20 cellular contexts compared by ENCODE assay signal in genomic region chr2:238839428-238839827, GRCh38. TPM values are rescaled to one million over a fixed set of nuclear protein-coding genes. Genes with fewer than 3 reads are reported as not detected.
A peak's percentile ranks its signal among the peaks of the same experiment; 100 is the strongest.
DNase-seq lines count a peak whose midpoint lies in the region; ATAC-seq, FAIRE-seq and TF ChIP-seq lines count a peak whose summit lies in the region.
"Had no signal": no experiment of that assay in that cellular context is flagged by ENCODE, and none has a peak within 500 bp of the region (broad histone marks: within the 10 kb centered on the region; RNA-seq: fewer than 3 reads in every experiment).

No MANE protein-coding gene starts in this region.

- H3K9me3 Mint-ChIP-seq in GM23338 = 0 out of 3 replicates have a peak, but pooled peaks cover 2% of the 10 kb centered on the region
- no peaks in the 10 kb centered on the region for H3K9me3 Mint-ChIP-seq in activated T-cell treated with anti-CD3 and anti-CD28 coated beads, Interleukin-2, amount 50 U/mL, for 72 hours
- H3K9me3 Mint-ChIP-seq in WTC11 = peaks cover 13% of the 10 kb centered on the region
- H3K9me3 Mint-ChIP-seq in activated naive CD8-positive, alpha-beta T cell treated with anti-CD3 and anti-CD28 coated beads, Interleukin-2, amount 50 U/mL, for 24 hours = no peaks in the 10 kb centered on the region

- H3K4me1 ChIP-seq in GM23338 (ENCODE audit: insufficient read depth) (no peaks in the 10 kb centered on the region), Loucy (ENCODE audit: insufficient read depth, low read length, poor library complexity, severe bottlenecking) (no peaks in the 10 kb centered on the region), H1 (replicated peaks in 1 of 4; ENCODE audit: control insufficient read depth in 3 of 4, insufficient read depth in 4 of 4, low read length in 3 of 4) (no peaks in the 10 kb centered on the region), osteoblast (ENCODE audit: insufficient read depth, low read length) (no peaks in the 10 kb centered on the region)
- H3K4me1 ChIP-seq: BLaER1 had no signal

- no peak for TF ChIP-seq RAD21 in H1 (IDR thresholded peaks at IDR 0.05 in 1 of 2, conservative IDR thresholded peaks at IDR 0.05 in 1 of 2; ENCODE audit: low read depth in 2 of 2, low read length in 2 of 2)

- ATAC-seq in GM23338 = no peak
- ATAC-seq in activated T-cell treated with anti-CD3 and anti-CD28 coated beads, Interleukin-2, amount 50 U/mL, for 72 hours (replicated peaks in 1 of 2) = no peak
- no peak for ATAC-seq in WTC11
- ATAC-seq in activated naive CD8-positive, alpha-beta T cell treated with anti-CD3 and anti-CD28 coated beads, Interleukin-2, amount 50 U/mL, for 24 hours = no peak

- TF ChIP-seq POLR2A in H1 (IDR thresholded peaks at IDR 0.05; ENCODE audit: control extremely low read depth in 1 of 2, low read depth in 2 of 2, low read length in 2 of 2) = no peak

- H3K27ac ChIP-seq in GM23338 (ENCODE audit: low read depth) (no peak overlapping the region), H1 (ENCODE audit: low read depth, low read length) (no peak overlapping the region), osteoblast (ENCODE audit: low read depth, low read length) (no peak overlapping the region)
- H3K27ac ChIP-seq: BLaER1 had no signal

- H2BK120ac ChIP-seq in H1 (replicated peaks; ENCODE audit: low read depth, low read length) = no peak overlapping the region

- H3K9me3 ChIP-seq in Loucy (ENCODE audit: insufficient read depth, low read depth, low read length) = no peaks in the 10 kb centered on the region
- no peaks in the 10 kb centered on the region for H3K9me3 ChIP-seq in H1 (ENCODE audit: insufficient read depth in 2 of 2, low read depth in 1 of 2, low read length in 1 of 2)
- no peaks in the 10 kb centered on the region for H3K9me3 ChIP-seq in osteoblast (ENCODE audit: low read depth, low read length)
- H3K9me3 ChIP-seq: BLaER1 had no signal

- no peak overlapping the region for H3K9ac ChIP-seq in Loucy (ENCODE audit: low read depth, low read length, poor library complexity, severe bottlenecking)
- H3K9ac ChIP-seq in H1 (replicated peaks in 1 of 4; ENCODE audit: extremely low read depth in 1 of 4, low read depth in 3 of 4, low read length in 3 of 4) = no peak overlapping the region
- H3K9ac ChIP-seq: BLaER1 had no signal

- no peaks in the 10 kb centered on the region for H3K79me1 ChIP-seq in H1 (ENCODE audit: low read depth, low read length)

- H4K8ac ChIP-seq in H1 (ENCODE audit: extremely low read depth, insufficient read depth, low read length) = no peak overlapping the region

- H3K4me3 ChIP-seq in GM23338 = no peak overlapping the region
- H3K4me3 ChIP-seq in Loucy (ENCODE audit: low read length, poor library complexity, severe bottlenecking) = no peak overlapping the region
- no peak overlapping the region for H3K4me3 ChIP-seq in H1 (ENCODE audit: extremely low read depth in 1 of 4, insufficient read depth in 2 of 4, low read depth in 3 of 4, low read length in 4 of 4)
- H3K4me3 ChIP-seq in osteoblast (ENCODE audit: insufficient read depth, low read length) = no peak overlapping the region
- H3K4me3 ChIP-seq: BLaER1 had no signal

- no peak for DNase-seq in GM23338 (ENCODE audit: low spot score)
- DNase-seq in H1 (ENCODE audit: low read depth in 1 of 2, low spot score in 2 of 2) = peak in 1 of 2 experiments; percentile 31
- DNase-seq in osteoblast (ENCODE audit: insufficient read length, low spot score, missing footprints) = no peak
- DNase-seq in activated T-cell treated with anti-CD3 and anti-CD28 coated beads, Interleukin-2, amount 50 U/mL, for 72 hours = no peak
- no peak for DNase-seq in WTC11 (ENCODE audit: low spot score)
- DNase-seq in activated naive CD8-positive, alpha-beta T cell treated with anti-CD3 and anti-CD28 coated beads, Interleukin-2, amount 50 U/mL, for 24 hours = no peak
- DNase-seq: CD8-positive, alpha-beta memory T cell; DMS79; Karpas-422; MV-4-11; NCI-H1417 treated with DMSO at 0.1 percent for 48 hours; NCI-H1930; NCI-H2171; NCI-H446; NCI-H748 treated with DMSO at 0.1 percent for 48 hours; OCI-M1; SHP77 treated with DMSO at 0.1 percent for 48 hours had no signal

- H3K23me2 ChIP-seq in H1 (ENCODE audit: low read depth, low read length) = no peaks in the 10 kb centered on the region

- no peak overlapping the region for H2BK20ac ChIP-seq in H1 (ENCODE audit: low read length)

- no peak overlapping the region for H2BK5ac ChIP-seq in H1 (ENCODE audit: low read depth, low read length)

- no peak overlapping the region for H2BK12ac ChIP-seq in H1 (ENCODE audit: low read depth, low read length)

- H3K27ac Mint-ChIP-seq in GM23338 (no peak overlapping the region), WTC11 (no peak overlapping the region)
- no peak overlapping the region for H3K27ac Mint-ChIP-seq in activated T-cell treated with anti-CD3 and anti-CD28 coated beads, Interleukin-2, amount 50 U/mL, for 72 hours
- H3K27ac Mint-ChIP-seq in activated naive CD8-positive, alpha-beta T cell treated with anti-CD3 and anti-CD28 coated beads, Interleukin-2, amount 50 U/mL, for 24 hours = no peak overlapping the region

- no peak for TF ChIP-seq EP300 in H1 (IDR thresholded peaks at IDR 0.05; ENCODE audit: borderline replicate concordance in 1 of 2, low read depth in 2 of 2, low read length in 2 of 2)

- 91% methylated on average over 2 of the region's 2 CpGs; no CpG with 5 or more reads in 1 of the 2 experiments for WGBS in H1 (ENCODE audit: extremely low coverage in 1 of 2, insufficient coverage in 1 of 2, insufficient read length in 1 of 2, insufficient replicate concordance in 2 of 2, low coverage in 1 of 2, low lambda C conversion rate in 2 of 2, missing lambda C conversion rate in 1 of 2), 2 experiments

- H4K5ac ChIP-seq in H1 (ENCODE audit: insufficient read length, low read depth, low read length) = no peak overlapping the region

- H3F3A ChIP-seq in GM23338 (replicated peaks; ENCODE audit: low read depth) (no peaks in the 10 kb centered on the region), Loucy (ENCODE audit: low read depth) (no peaks in the 10 kb centered on the region)

- no peak for FAIRE-seq in H1 (lab: Jason Lieb, UNC)
- FAIRE-seq: D721Med had no signal

- H3K79me2 ChIP-seq in GM23338 (replicated peaks; ENCODE audit: insufficient read depth) (no peaks in the 10 kb centered on the region), Loucy (ENCODE audit: insufficient read depth, low read length) (no peaks in the 10 kb centered on the region), H1 (ENCODE audit: control insufficient read depth in 1 of 2, insufficient read depth in 2 of 2, low read length in 2 of 2) (no peaks in the 10 kb centered on the region), osteoblast (ENCODE audit: insufficient read depth, low read length) (no peaks in the 10 kb centered on the region)

- H3K27me3 ChIP-seq in GM23338 (ENCODE audit: insufficient read depth) = peaks cover 15% of the 10 kb centered on the region
- no peaks in the 10 kb centered on the region for H3K27me3 ChIP-seq in Loucy (ENCODE audit: insufficient read depth, low read length, poor library complexity, severe bottlenecking)
- H3K27me3 ChIP-seq in H1 (replicated peaks in 1 of 4; ENCODE audit: control insufficient read depth in 3 of 4, extremely low read depth in 1 of 4, insufficient read depth in 3 of 4, low read length in 3 of 4) = peaks cover 1 to 12% (median 9%) of the 10 kb centered on the region in 4 experiments; a peak in 6 of 7 replicates
- peaks cover 8% of the 10 kb centered on the region for H3K27me3 ChIP-seq in osteoblast (ENCODE audit: insufficient read depth, low read length)
- H3K27me3 ChIP-seq: BLaER1 had no signal

- H3K36me3 Mint-ChIP-seq in GM23338 (ENCODE audit: low read depth) = no peaks in the 10 kb centered on the region
- no peaks in the 10 kb centered on the region for H3K36me3 Mint-ChIP-seq in activated T-cell treated with anti-CD3 and anti-CD28 coated beads, Interleukin-2, amount 50 U/mL, for 72 hours (ENCODE audit: insufficient read depth in 2 of 2)
- H3K36me3 Mint-ChIP-seq in WTC11 = no peaks in the 10 kb centered on the region
- H3K36me3 Mint-ChIP-seq in activated naive CD8-positive, alpha-beta T cell treated with anti-CD3 and anti-CD28 coated beads, Interleukin-2, amount 50 U/mL, for 24 hours (ENCODE audit: low read depth) = no peaks in the 10 kb centered on the region
- H3K36me3 Mint-ChIP-seq: CD8-positive, alpha-beta memory T cell had no signal

- H2AK5ac ChIP-seq in H1 (ENCODE audit: low read depth, low read length) = no peak overlapping the region

- no peaks in the 10 kb centered on the region for H3K36me3 ChIP-seq in GM23338 (ENCODE audit: insufficient read depth)
- no peaks in the 10 kb centered on the region for H3K36me3 ChIP-seq in Loucy (ENCODE audit: insufficient read depth, low read length)
- no peaks in the 10 kb centered on the region for H3K36me3 ChIP-seq in H1 (ENCODE audit: control insufficient read depth in 2 of 4, insufficient read depth in 4 of 4, low read length in 3 of 4)
- H3K36me3 ChIP-seq in osteoblast (ENCODE audit: insufficient read depth, low read length) = no peaks in the 10 kb centered on the region
- H3K36me3 ChIP-seq: BLaER1 had no signal

- peaks cover 22% of the 10 kb centered on the region for H3K27me3 Mint-ChIP-seq in GM23338 (ENCODE audit: insufficient read depth, low read depth, poor library complexity)
- H3K27me3 Mint-ChIP-seq in activated T-cell treated with anti-CD3 and anti-CD28 coated beads, Interleukin-2, amount 50 U/mL, for 72 hours (ENCODE audit: low read depth) = peaks cover 41% of the 10 kb centered on the region
- peaks cover 34% of the 10 kb centered on the region for H3K27me3 Mint-ChIP-seq in WTC11 (ENCODE audit: low read depth)
- H3K27me3 Mint-ChIP-seq in activated naive CD8-positive, alpha-beta T cell treated with anti-CD3 and anti-CD28 coated beads, Interleukin-2, amount 50 U/mL, for 24 hours = peaks cover 46% of the 10 kb centered on the region

- H4K91ac ChIP-seq in H1 (replicated peaks; ENCODE audit: insufficient read length, low read length) = no peak overlapping the region

- H3K4me1 Mint-ChIP-seq in GM23338 = peaks cover 2% of the 10 kb centered on the region; the same call in 1 of the 3 replicates
- H3K4me1 Mint-ChIP-seq in activated T-cell treated with anti-CD3 and anti-CD28 coated beads, Interleukin-2, amount 50 U/mL, for 72 hours (ENCODE audit: low read depth) = no peaks in the 10 kb centered on the region
- H3K4me1 Mint-ChIP-seq in WTC11 = no peaks in the 10 kb centered on the region
- no peaks in the 10 kb centered on the region for H3K4me1 Mint-ChIP-seq in activated naive CD8-positive, alpha-beta T cell treated with anti-CD3 and anti-CD28 coated beads, Interleukin-2, amount 50 U/mL, for 24 hours
- H3K4me1 Mint-ChIP-seq: CD8-positive, alpha-beta memory T cell had no signal

- H3K9me2 ChIP-seq in GM23338 (ENCODE audit: insufficient read depth) = no peaks in the 10 kb centered on the region
- H3K9me2 ChIP-seq in Loucy (replicated peaks; ENCODE audit: low read depth, low read length) = no peaks in the 10 kb centered on the region

- POLR2A ChIA-PET in H1 (lab: Charles Lee; ENCODE audit: partially characterized antibody) = no interaction called here
- POLR2A ChIA-PET in WTC11 (lab: Charles Lee) = no interaction called here

- H3K4me2 ChIP-seq in GM23338 (no peak overlapping the region), Loucy (ENCODE audit: low read depth, low read length, poor library complexity, severe bottlenecking) (no peak overlapping the region), H1 (ENCODE audit: insufficient read depth in 1 of 2, low read depth in 2 of 2, low read length in 2 of 2) (no peak overlapping the region), osteoblast (ENCODE audit: insufficient read depth, low read length) (no peak overlapping the region)
- H3K4me2 ChIP-seq: BLaER1 had no signal

- H3K4me3 Mint-ChIP-seq in GM23338 = no peak overlapping the region
- no peak overlapping the region for H3K4me3 Mint-ChIP-seq in activated T-cell treated with anti-CD3 and anti-CD28 coated beads, Interleukin-2, amount 50 U/mL, for 72 hours
- H3K4me3 Mint-ChIP-seq in WTC11 = no peak overlapping the region
- H3K4me3 Mint-ChIP-seq in activated naive CD8-positive, alpha-beta T cell treated with anti-CD3 and anti-CD28 coated beads, Interleukin-2, amount 50 U/mL, for 24 hours = no peak overlapping the region
- H3K4me3 Mint-ChIP-seq: CD8-positive, alpha-beta memory T cell had no signal

- H3K56ac ChIP-seq in H1 (replicated peaks; ENCODE audit: insufficient read length, low read depth, low read length) = no peak overlapping the region

- H2BK15ac ChIP-seq in H1 (ENCODE audit: low read length) = no peak overlapping the region

- no peak overlapping the region for H3K18ac ChIP-seq in H1 (ENCODE audit: extremely low read depth, low read length)

- H2AFZ ChIP-seq in GM23338 (no peak overlapping the region), Loucy (ENCODE audit: low read length) (no peak overlapping the region), H1 (ENCODE audit: low read length) (no peak overlapping the region), osteoblast (ENCODE audit: low read length) (no peak overlapping the region)

- no peak overlapping the region for H3K14ac ChIP-seq in H1 (ENCODE audit: insufficient read length)

- no peak overlapping the region for H3K23ac ChIP-seq in H1 (ENCODE audit: insufficient read length)

- CTCF ChIA-PET in H1 (lab: Charles Lee; ENCODE audit: partially characterized antibody) = no interaction called here
- CTCF ChIA-PET in WTC11 (lab: Charles Lee) = no interaction called here

- no peaks in the 10 kb centered on the region; the same call in 1 of the 2 replicates for H4K20me1 ChIP-seq in GM23338 (replicated peaks; ENCODE audit: insufficient read depth)
- H4K20me1 ChIP-seq in Loucy (ENCODE audit: insufficient read depth, low read length, poor library complexity, severe bottlenecking) = no peaks in the 10 kb centered on the region
- H4K20me1 ChIP-seq in H1 (replicated peaks in 1 of 2; ENCODE audit: control insufficient read depth in 1 of 2, insufficient read depth in 2 of 2, low read length in 2 of 2) = no peaks in the 10 kb centered on the region
- H4K20me1 ChIP-seq in osteoblast (ENCODE audit: insufficient read depth, low read length) = no peaks in the 10 kb centered on the region
- H4K20me1 ChIP-seq: BLaER1 had no signal

- no peak overlapping the region for H3K4ac ChIP-seq in H1 (replicated peaks; ENCODE audit: insufficient read length, low read depth, low read length)

- TF ChIP-seq CTCF in GM23338 (conservative IDR thresholded peaks at IDR 0.05; ENCODE audit: low read depth in 2 of 2) (peak; percentile 12 to 15; a peak in 1 of 4 replicates), Loucy (conservative IDR thresholded peaks at IDR 0.05; ENCODE audit: low read length) (0 out of 2 replicates have a peak, but pooled peaks have one; percentile 12), H1 (IDR thresholded peaks at IDR 0.05; ENCODE audit: control extremely low read depth in 1 of 3, insufficient read depth in 1 of 3, low read depth in 1 of 3, low read length in 3 of 3) (peak in 2 of 3 experiments; percentile 0 to 5; a peak in 3 of 4 replicates), osteoblast (IDR thresholded peaks at IDR 0.05; ENCODE audit: extremely low read depth, low read depth, low read length) (peak; percentile 12), WTC11 (IDR thresholded peaks at IDR 0.05) (no peak)

RNA-seq across cellular contexts. Expression of gene TWIST2, which starts 8.5 kb away (rescaled TPM):
- total RNA-seq in GM23338 (2014; rRNA removed; shearing (Covaris generic)) = 12.5 and 13.6 TPM in 2 replicates
- 6.0 and 7.0 TPM in 2 replicates for polyA plus RNA-seq in GM23338 (2016; fragmentation: Nextera tagmentation; extraction: Ambion mirVana)
- total RNA-seq in H1 (2021; fragmentation: NEBNext Ultra II Directional; extraction: Animal tissue kit (Norgen Biotek cat#: 25700)) = 2.1 and 2.6 TPM in 2 replicates
- 4.3 and 5.4 TPM in 2 replicates for polyA plus RNA-seq in H1 (2011; rRNA removed)
- polyA plus RNA-seq in H1 (2011; cell fraction: cytosol; rRNA removed) = 4.8 TPM
- polyA plus RNA-seq in H1 (2011; cell fraction: nucleus; rRNA removed) = 2.7 TPM
- polyA plus RNA-seq in H1 (2012, experiment 1 of 2) = 2.3 to 3.8 TPM (median 3.3 TPM) in 4 replicates
- 4.1 TPM for polyA plus RNA-seq in H1 (2012, experiment 2 of 2)
- polyA plus RNA-seq in H1 (2013, experiment 1 of 2) = 2.4 TPM
- 2.4 TPM for polyA plus RNA-seq in H1 (2013, experiment 2 of 2)
- 0.93 and 1.2 TPM in 2 replicates for polyA minus RNA-seq in H1 (2011; rRNA and poly(A)+ RNA removed)
- polyA minus RNA-seq in H1 (2011; cell fraction: cytosol; rRNA and poly(A)+ RNA removed) = 1.9 TPM
- 7.0 TPM for polyA minus RNA-seq in H1 (2011; cell fraction: nucleus; rRNA and poly(A)+ RNA removed)
- 9.4 TPM in 2 replicates for total RNA-seq in osteoblast
- not detected for total RNA-seq in activated T-cell treated with anti-CD3 and anti-CD28 coated beads, Interleukin-2, amount 50 U/mL, for 72 hours
- 4.1 to 5.7 TPM (median 5.1 TPM) in 3 replicates for total RNA-seq in WTC11 (2021)
- total RNA-seq: CD8-positive, alpha-beta memory T cell had no signal
- polyA plus RNA-seq: CD8-positive, alpha-beta memory T cell had no signal
